ENCODE assay signal across 10 cellular contexts in genomic region chr7:157004050-157004838, GRCh38. TPM values are rescaled to one million over a fixed set of nuclear protein-coding genes. Genes with fewer than 3 reads are reported as not detected.
DNase-seq lines count a peak whose midpoint lies in the region; ATAC-seq and FAIRE-seq lines count a peak whose summit lies in the region.
"Had no signal": no experiment of that assay in that cellular context is flagged by ENCODE, and none has a peak within 500 bp of the region (broad histone marks: within the 10 kb centered on the region; RNA-seq: fewer than 3 reads in every experiment).

No MANE protein-coding gene starts in this region.

- H3K4me1 Mint-ChIP-seq in activated CD4-positive, alpha-beta memory T cell treated with anti-CD3 and anti-CD28 coated beads, Interleukin-2, amount 10 ng/mL, durations not matched to agents 7 days and 5 days, result peaks cover 28% of the 10 kb centered on the region
- peaks cover 34% of the 10 kb centered on the region for H3K4me1 Mint-ChIP-seq in activated CD4-positive, alpha-beta memory T cell treated with anti-CD3 and anti-CD28 coated beads for 36 hours (ENCODE audit: low read depth)
- peaks cover 13% of the 10 kb centered on the region for H3K4me1 Mint-ChIP-seq in activated T-helper 17 cell treated with anti-CD3 and anti-CD28 coated beads, Interleukin-2, amount 50 U/mL, for 72 hours

- POLR2A ChIA-PET in activated CD4-positive, alpha-beta memory T cell treated with anti-CD3 and anti-CD28 coated beads, Interleukin-2, amount 10 ng/mL, durations not matched to agents 7 days and 5 days (lab: Charles Lee), result no interaction called here
- POLR2A ChIA-PET in activated CD4-positive, alpha-beta memory T cell treated with anti-CD3 and anti-CD28 coated beads for 36 hours (lab: Charles Lee), result no interaction called here

- no peaks in the 10 kb centered on the region for H3K36me3 ChIP-seq in small intestine (ENCODE audit: control insufficient read depth in 2 of 2, insufficient read depth in 2 of 2, low read length in 2 of 2)

- FAIRE-seq in small intestine (lab: Jason Lieb, UNC), result no peak

- no peak for DNase-seq in activated CD4-positive, alpha-beta memory T cell treated with anti-CD3 and anti-CD28 coated beads, Interleukin-2, amount 10 ng/mL, durations not matched to agents 7 days and 5 days
- no peak for DNase-seq in activated CD4-positive, alpha-beta memory T cell treated with anti-CD3 and anti-CD28 coated beads for 36 hours
- DNase-seq in small intestine (no peak), GM19238 (ENCODE audit: insufficient read length, low spot score) (no peak), NCI-H2196 (lab: John Stamatoyannopoulos, UW; ENCODE audit: unreplicated experiment) (no peak)
- DNase-seq: hippocampal formation, NCI-H187 treated with DMSO at 0.1 percent for 48 hours had no signal

- H3K4me3 ChIP-seq in iPS-18c (ENCODE audit: insufficient read depth, low read depth, low read length), result peak overlapping the region; percentile 31; the same call in 1 of the 2 replicates
- no peak overlapping the region for H3K4me3 ChIP-seq in small intestine (ENCODE audit: low read depth in 1 of 2, low read length in 2 of 2)

- CTCF ChIA-PET in activated CD4-positive, alpha-beta memory T cell treated with anti-CD3 and anti-CD28 coated beads, Interleukin-2, amount 10 ng/mL, durations not matched to agents 7 days and 5 days (lab: Charles Lee), result no interaction called here
- CTCF ChIA-PET in activated CD4-positive, alpha-beta memory T cell treated with anti-CD3 and anti-CD28 coated beads for 36 hours (lab: Charles Lee), result no interaction called here

- ATAC-seq in activated T-helper 17 cell treated with anti-CD3 and anti-CD28 coated beads, Interleukin-2, amount 50 U/mL, for 72 hours (replicated peaks), result no peak
- ATAC-seq in HG03097 (IDR thresholded peaks at IDR 0.05; ENCODE audit: low FRiP score, unreplicated experiment), result no peak

- WGBS in small intestine, 3 donors, result 16 to 30% (median 28%) methylated on average over 47 to 60 of the region's 60 CpGs

- H3K27ac ChIP-seq in small intestine (ENCODE audit: low read depth in 1 of 2, low read length in 1 of 2), result peak overlapping the region; percentile 52 to 75

- H3K4me1 ChIP-seq in small intestine (ENCODE audit: control insufficient read depth in 2 of 2, insufficient read depth in 1 of 2, low read depth in 1 of 2, low read length in 1 of 2), result peaks cover 12% of the 10 kb centered on the region in 2 donors

- H3K4me3 Mint-ChIP-seq in activated CD4-positive, alpha-beta memory T cell treated with anti-CD3 and anti-CD28 coated beads, Interleukin-2, amount 10 ng/mL, durations not matched to agents 7 days and 5 days, result no peak overlapping the region
- no peak overlapping the region for H3K4me3 Mint-ChIP-seq in activated CD4-positive, alpha-beta memory T cell treated with anti-CD3 and anti-CD28 coated beads for 36 hours
- H3K4me3 Mint-ChIP-seq in activated T-helper 17 cell treated with anti-CD3 and anti-CD28 coated beads, Interleukin-2, amount 50 U/mL, for 72 hours, result peak overlapping the region; percentile 10

- peak overlapping the region; percentile 10 for H3K27ac Mint-ChIP-seq in activated CD4-positive, alpha-beta memory T cell treated with anti-CD3 and anti-CD28 coated beads, Interleukin-2, amount 10 ng/mL, durations not matched to agents 7 days and 5 days
- H3K27ac Mint-ChIP-seq in activated CD4-positive, alpha-beta memory T cell treated with anti-CD3 and anti-CD28 coated beads for 36 hours, result no peak overlapping the region
- H3K27ac Mint-ChIP-seq in activated T-helper 17 cell treated with anti-CD3 and anti-CD28 coated beads, Interleukin-2, amount 50 U/mL, for 72 hours, result no peak overlapping the region

- peaks cover 0 to 42% of the 10 kb centered on the region in 2 donors for H3K27me3 ChIP-seq in small intestine (ENCODE audit: control insufficient read depth in 2 of 2, insufficient read depth in 2 of 2, low read length in 2 of 2)

- H3K9me3 ChIP-seq in iPS-18c (ENCODE audit: control insufficient read depth, insufficient read depth, low read length) (peaks cover 2% of the 10 kb centered on the region), small intestine (ENCODE audit: control insufficient read depth, low read depth) (no peaks in the 10 kb centered on the region)

- H3K27me3 Mint-ChIP-seq in activated CD4-positive, alpha-beta memory T cell treated with anti-CD3 and anti-CD28 coated beads, Interleukin-2, amount 10 ng/mL, durations not matched to agents 7 days and 5 days, result peaks cover 79% of the 10 kb centered on the region
- peaks cover 65% of the 10 kb centered on the region for H3K27me3 Mint-ChIP-seq in activated CD4-positive, alpha-beta memory T cell treated with anti-CD3 and anti-CD28 coated beads for 36 hours
- peaks cover 53% of the 10 kb centered on the region for H3K27me3 Mint-ChIP-seq in activated T-helper 17 cell treated with anti-CD3 and anti-CD28 coated beads, Interleukin-2, amount 50 U/mL, for 72 hours

- no peaks in the 10 kb centered on the region for H3K9me3 Mint-ChIP-seq in activated CD4-positive, alpha-beta memory T cell treated with anti-CD3 and anti-CD28 coated beads, Interleukin-2, amount 10 ng/mL, durations not matched to agents 7 days and 5 days
- H3K9me3 Mint-ChIP-seq in activated CD4-positive, alpha-beta memory T cell treated with anti-CD3 and anti-CD28 coated beads for 36 hours, result no peaks in the 10 kb centered on the region
- no peaks in the 10 kb centered on the region for H3K9me3 Mint-ChIP-seq in activated T-helper 17 cell treated with anti-CD3 and anti-CD28 coated beads, Interleukin-2, amount 50 U/mL, for 72 hours

- intact Hi-C loops in activated CD4-positive, alpha-beta memory T cell treated with anti-CD3 and anti-CD28 coated beads for 36 hours (cut with micrococcal nuclease), result loop anchor here (10.0 kb wide), 1 partner anchor 1629 kb away; no protein-coding TSS in a partner anchor

- H3K36me3 Mint-ChIP-seq in activated CD4-positive, alpha-beta memory T cell treated with anti-CD3 and anti-CD28 coated beads, Interleukin-2, amount 10 ng/mL, durations not matched to agents 7 days and 5 days (ENCODE audit: low read depth), result no peaks in the 10 kb centered on the region
- no peaks in the 10 kb centered on the region for H3K36me3 Mint-ChIP-seq in activated CD4-positive, alpha-beta memory T cell treated with anti-CD3 and anti-CD28 coated beads for 36 hours
- H3K36me3 Mint-ChIP-seq in activated T-helper 17 cell treated with anti-CD3 and anti-CD28 coated beads, Interleukin-2, amount 50 U/mL, for 72 hours (ENCODE audit: low read depth), result peaks cover 14% of the 10 kb centered on the region

RNA-seq across cellular contexts. Expression of gene MNX1, which starts 6.2 kb away (rescaled TPM):
- under 1 TPM in 1 of 2 experiments, not detected in 1; 0.10 TPM for total RNA-seq in activated CD4-positive, alpha-beta memory T cell treated with anti-CD3 and anti-CD28 coated beads, Interleukin-2, amount 10 ng/mL, durations not matched to agents 7 days and 5 days
- not detected for total RNA-seq in activated CD4-positive, alpha-beta memory T cell treated with anti-CD3 and anti-CD28 coated beads for 36 hours
- total RNA-seq in activated T-helper 17 cell treated with anti-CD3 and anti-CD28 coated beads, Interleukin-2, amount 50 U/mL, for 72 hours, result not detected
- 10 to 100 TPM in 1 of 3 donors, 1 to 10 TPM in 2; 3.5 to 10.7 (median 7.6) TPM for polyA plus RNA-seq in small intestine

RNA-seq across cellular contexts. Expression of gene NOM1, which starts 54.7 kb away (rescaled TPM):
- 10 to 100 TPM; 22.1 to 22.8 TPM for total RNA-seq in activated CD4-positive, alpha-beta memory T cell treated with anti-CD3 and anti-CD28 coated beads, Interleukin-2, amount 10 ng/mL, durations not matched to agents 7 days and 5 days
- 10 to 100 TPM; 29.2 to 31.3 TPM for total RNA-seq in activated CD4-positive, alpha-beta memory T cell treated with anti-CD3 and anti-CD28 coated beads for 36 hours
- total RNA-seq in activated T-helper 17 cell treated with anti-CD3 and anti-CD28 coated beads, Interleukin-2, amount 50 U/mL, for 72 hours, result 10 to 100 TPM; 20.5 to 37.4 TPM
- 1 to 10 TPM; 3.6 to 9.3 (median 5.1) TPM for polyA plus RNA-seq in small intestine
